14 cellular contexts compared by ENCODE assay signal in the genomic region with DNA sequence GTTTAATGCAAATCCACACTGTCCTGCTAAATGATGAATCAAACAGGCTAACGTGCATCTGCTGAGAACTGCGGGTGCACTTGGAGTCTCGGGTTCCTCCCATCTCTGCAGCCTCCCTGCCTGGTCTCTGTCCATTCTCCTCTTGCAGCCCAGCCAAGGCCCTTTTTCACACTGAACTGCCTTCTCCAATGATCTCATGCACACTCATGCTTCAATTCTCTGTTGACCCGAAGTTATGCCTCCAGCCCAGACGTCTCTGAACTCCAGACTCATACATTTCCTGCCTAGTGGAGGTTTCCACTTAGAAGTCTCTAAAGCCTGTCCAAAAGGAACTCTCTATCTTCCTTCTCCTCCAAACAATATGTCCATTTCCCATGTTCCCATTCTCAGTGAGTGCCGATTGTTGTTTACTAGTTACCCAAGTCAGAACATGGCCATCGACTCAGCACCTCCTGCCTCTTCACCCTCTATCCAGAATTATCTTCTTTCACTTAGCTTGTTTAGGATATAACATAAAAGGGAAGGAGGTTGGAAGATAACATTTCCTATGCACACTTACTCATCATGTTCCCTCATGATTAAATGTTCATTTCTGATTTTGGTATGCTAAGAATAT.
A peak's percentile ranks its signal among the peaks of the same experiment; 100 is the strongest.
DNase-seq lines count a peak whose midpoint lies in the region; ATAC-seq, FAIRE-seq and TF ChIP-seq lines count a peak whose summit lies in the region.
"Had no signal": no experiment of that assay in that cellular context is flagged by ENCODE, and none has a peak within 500 bp of the region (broad histone marks: within the 10 kb centered on the region; RNA-seq: fewer than 3 reads in every experiment).

No MANE protein-coding gene starts in this region.

- H3K4me3 Mint-ChIP-seq in HFFc6 (peak overlapping the region; percentile 61), brain (no peak overlapping the region)
- H3K4me3 Mint-ChIP-seq: activated CD4-positive, alpha-beta T cell treated with anti-CD3 and anti-CD28 coated beads, Interleukin-2, amount 10 ng/mL, durations not matched to agents 24 days and 14 days; T-helper 17 cell had no signal

- H3K36me3 ChIP-seq in SJCRH30: no peaks in the 10 kb centered on the region

- H3K27ac ChIP-seq in SJCRH30: no peak overlapping the region

- H3K27me3 Mint-ChIP-seq in HFFc6 (ENCODE audit: insufficient read depth) (no peaks in the 10 kb centered on the region; the same call in 1 of the 2 replicates), brain (peaks cover 3% of the 10 kb centered on the region)
- H3K27me3 Mint-ChIP-seq: T-helper 17 cell had no signal

- H3K9me3 Mint-ChIP-seq in HFFc6 (peaks cover 19% of the 10 kb centered on the region), brain (peaks cover 13 to 20% (median 17%) of the 10 kb centered on the region in 5 experiments)

- no peak overlapping the region for H3K4me3 ChIP-seq in skeletal muscle cell (ENCODE audit: low read depth, low read length)
- H3K4me3 ChIP-seq in SJCRH30: no peak overlapping the region

- no peaks in the 10 kb centered on the region for H3K27me3 ChIP-seq in SJCRH30

- H3K4me1 ChIP-seq in SJCRH30: peaks cover under 1% of the 10 kb centered on the region; the same call in 1 of the 2 replicates

- H3K9me3 ChIP-seq in SJCRH30 (replicated peaks): peaks cover 17% of the 10 kb centered on the region

- FAIRE-seq in GM12891 (lab: Jason Lieb, UNC): no peak
- FAIRE-seq: islet of Langerhans had no signal

- H3K27ac Mint-ChIP-seq in HFFc6 (peak overlapping the region; percentile 85), brain (peak overlapping the region in 3 of 5 experiments; percentile 4 to 13 (median 11))
- H3K27ac Mint-ChIP-seq: activated CD4-positive, alpha-beta T cell treated with anti-CD3 and anti-CD28 coated beads, Interleukin-2, amount 10 ng/mL, durations not matched to agents 24 days and 14 days; T-helper 17 cell had no signal

- DNase-seq in HFFc6 (peak; percentile 66), hepatic stellate cell (ENCODE audit: low spot score) (peak; percentile 44), skeletal muscle cell (ENCODE audit: low read depth) (peak; percentile 73), GM12891 (ENCODE audit: insufficient read length, low spot score) (no peak), SJCRH30 (no peak)
- no peak for DNase-seq in stimulated activated CD4-positive, alpha-beta T cell treated with anti-CD3 and anti-CD28 coated beads, Interleukin-2, amount 100 ng/mL, for 48 hours
- DNase-seq: activated CD4-positive, alpha-beta T cell treated with anti-CD3 and anti-CD28 coated beads, Interleukin-2, amount 10 ng/mL, durations not matched to agents 24 days and 14 days; C1 segment of cervical spinal cord; central memory CD4-positive, alpha-beta T cell; NCI-H187 treated with DMSO at 0.1 percent for 48 hours; T-helper 17 cell had no signal

- H3K36me3 Mint-ChIP-seq in HFFc6 (ENCODE audit: low read depth): peaks cover 23% of the 10 kb centered on the region
- H3K36me3 Mint-ChIP-seq in brain: peaks cover 14% of the 10 kb centered on the region

- H3K4me1 Mint-ChIP-seq in HFFc6 (ENCODE audit: low read depth): peaks cover 40% of the 10 kb centered on the region
- H3K4me1 Mint-ChIP-seq in brain: peaks cover 24% of the 10 kb centered on the region
- H3K4me1 Mint-ChIP-seq: T-helper 17 cell had no signal

- TF ChIP-seq POLR2A in GM12891 (IDR thresholded peaks at IDR 0.05; ENCODE audit: low read depth, low read length): no peak

- TF ChIP-seq CTCF in HFFc6 (IDR thresholded peaks at IDR 0.05) (no peak), brain (conservative IDR thresholded peaks at IDR 0.05) (no peak)

- no peak for ATAC-seq in GM21576 (IDR thresholded peaks at IDR 0.05; ENCODE audit: unreplicated experiment)
- ATAC-seq: T-helper 17 cell had no signal

TF ChIP-seq in GM12891, 5 proteins besides CTCF, POLR2A, EP300 and RAD21:
- no peak for TF ChIP-seq POLR2AphosphoS5 (IDR thresholded peaks at IDR 0.05; ENCODE audit: low read depth, low read length)
- TF ChIP-seq SPI1 (IDR thresholded peaks at IDR 0.05; ENCODE audit: low read depth, low read length): no peak
- TF ChIP-seq TAF1 (IDR thresholded peaks at IDR 0.05; ENCODE audit: low read depth, low read length): no peak
- TF ChIP-seq POU2F2 (IDR thresholded peaks at IDR 0.05; ENCODE audit: low read depth, low read length): no peak
- no peak for TF ChIP-seq PAX5 (IDR thresholded peaks at IDR 0.05; ENCODE audit: insufficient read depth, low read length, severe bottlenecking)
TF ChIP-seq in GM12891: peak in this region for 0.

Comparison
In these comparisons a context has a peak if more than half of its experiments do, and no peak if none do; other contexts are left out.
1. DNase-seq: peak in HFFc6 (single experiment), hepatic stellate cell (single experiment) and skeletal muscle cell (single experiment); none in GM12891 (single experiment), SJCRH30 (0 of 2) and stimulated activated CD4-positive, alpha-beta T cell treated with anti-CD3 and anti-CD28 coated beads, Interleukin-2, amount 100 ng/mL, for 48 hours (0 of 2).